Comparison of ENCODE assay signal across 20 cellular contexts in genomic region chr17:296906-297690, GRCh38. TPM values are rescaled to one million over a fixed set of nuclear protein-coding genes. Genes with fewer than 3 reads are reported as not detected.
DNase-seq lines count a peak whose midpoint lies in the region; ATAC-seq and TF ChIP-seq lines count a peak whose summit lies in the region.
"Had no signal": no experiment of that assay in that cellular context is flagged by ENCODE, and none has a peak within 500 bp of the region (broad histone marks: within the 10 kb centered on the region; RNA-seq: fewer than 3 reads in every experiment).

No MANE protein-coding gene starts in this region.

- DNase-seq in RWPE2 (ENCODE audit: low spot score) (peak; percentile 32), neural progenitor cell (ENCODE audit: low spot score) (no peak), sigmoid colon (peak; percentile 52), WERI-Rb-1 (no peak), NCI-H82 (lab: John Stamatoyannopoulos, UW) (no peak)
- no peak for DNase-seq in stimulated activated naive CD4-positive, alpha-beta T cell (lab: John Stamatoyannopoulos, UW)
- DNase-seq: CD4-positive, alpha-beta memory T cell; DMS 273 treated with DMSO at 0.1 percent for 48 hours; DND-41; MG63; NCI-H1417; NCI-H1694 treated with DMSO at 0.1 percent for 48 hours; NCI-H2081 treated with DMSO at 0.1 percent for 48 hours; NCI-H2171 treated with DMSO at 0.1 percent for 48 hours; NCI-H526; PC-3; SIG-M5 had no signal

- peak overlapping the region; percentile 60 for H3K4me3 Mint-ChIP-seq in neural progenitor cell
- H3K4me3 Mint-ChIP-seq: CD4-positive, alpha-beta memory T cell had no signal

- H3K27ac ChIP-seq in BLaER1 (0 out of 2 replicates have a peak overlapping the region, but pooled peaks have one; percentile 38), RWPE2 (ENCODE audit: poor library complexity, severe bottlenecking) (no peak overlapping the region), neural progenitor cell (no peak overlapping the region), sigmoid colon (no peak overlapping the region), WERI-Rb-1 (no peak overlapping the region)

- no peaks in the 10 kb centered on the region for H3K36me3 ChIP-seq in BLaER1
- no peaks in the 10 kb centered on the region for H3K36me3 ChIP-seq in RWPE2 (ENCODE audit: low read depth)
- no peaks in the 10 kb centered on the region for H3K36me3 ChIP-seq in neural progenitor cell
- H3K36me3 ChIP-seq in sigmoid colon, result no peaks in the 10 kb centered on the region
- H3K36me3 ChIP-seq in WERI-Rb-1, result peaks cover 6% of the 10 kb centered on the region
- H3K36me3 ChIP-seq: MG63 had no signal

- no peak for TF ChIP-seq POLR2A in sigmoid colon (IDR thresholded peaks at IDR 0.05)

- H3K4me2 ChIP-seq in BLaER1 (peak overlapping the region; percentile 91), neural progenitor cell (no peak overlapping the region)

- peaks cover 40% of the 10 kb centered on the region; the same call in 1 of the 2 replicates for H4K20me1 ChIP-seq in BLaER1
- no peaks in the 10 kb centered on the region for H4K20me1 ChIP-seq in neural progenitor cell (ENCODE audit: low read depth)

- H3K9me3 ChIP-seq in BLaER1 (no peaks in the 10 kb centered on the region), RWPE2 (ENCODE audit: severe bottlenecking) (no peaks in the 10 kb centered on the region), neural progenitor cell (ENCODE audit: low read depth) (no peaks in the 10 kb centered on the region), sigmoid colon (no peaks in the 10 kb centered on the region), WERI-Rb-1 (ENCODE audit: severe bottlenecking) (no peaks in the 10 kb centered on the region)
- H3K9me3 ChIP-seq: Caco-2, MG63 had no signal

- no peaks in the 10 kb centered on the region for H3F3A ChIP-seq in neural progenitor cell (ENCODE audit: low read depth)

- H3K9ac ChIP-seq in BLaER1 (peak overlapping the region; percentile 25), neural progenitor cell (no peak overlapping the region)

- H3K4me3 ChIP-seq in BLaER1 (no peak overlapping the region), RWPE2 (ENCODE audit: severe bottlenecking) (no peak overlapping the region), neural progenitor cell (no peak overlapping the region), sigmoid colon (no peak overlapping the region), WERI-Rb-1 (ENCODE audit: low read depth, low read length) (no peak overlapping the region)
- H3K4me3 ChIP-seq: GM12878, MG63 had no signal

- H3K27me3 ChIP-seq in BLaER1 (peaks cover 6% of the 10 kb centered on the region; the same call in 1 of the 2 replicates), RWPE2 (ENCODE audit: insufficient read depth, poor library complexity, severe bottlenecking) (no peaks in the 10 kb centered on the region), neural progenitor cell (no peaks in the 10 kb centered on the region), sigmoid colon (peaks cover 0 to 5% (median 0%) of the 10 kb centered on the region in 3 donors), WERI-Rb-1 (ENCODE audit: insufficient read depth, low read depth, severe bottlenecking) (no peaks in the 10 kb centered on the region)
- H3K27me3 ChIP-seq: MG63 had no signal

- peaks cover 79% of the 10 kb centered on the region for H3K4me1 ChIP-seq in BLaER1
- H3K4me1 ChIP-seq in RWPE2 (ENCODE audit: insufficient read depth, poor library complexity, severe bottlenecking), result no peaks in the 10 kb centered on the region
- no peaks in the 10 kb centered on the region for H3K4me1 ChIP-seq in neural progenitor cell
- H3K4me1 ChIP-seq in sigmoid colon, result peaks cover 0 to 33% (median 23%) of the 10 kb centered on the region in 4 donors
- H3K4me1 ChIP-seq: Caco-2 had no signal

- H3K27me3 Mint-ChIP-seq in neural progenitor cell (ENCODE audit: insufficient read depth, low read depth), result peaks cover 11% of the 10 kb centered on the region

- TF ChIP-seq EP300 in sigmoid colon (IDR thresholded peaks at IDR 0.05), result no peak

- no peak overlapping the region for H3K27ac Mint-ChIP-seq in neural progenitor cell

- H3K79me2 ChIP-seq in neural progenitor cell (ENCODE audit: low read depth), result no peaks in the 10 kb centered on the region

- 90 to 94% methylated on average over 23 of the region's 23 CpGs for WGBS in sigmoid colon, 2 donors

- peaks cover 46% of the 10 kb centered on the region for H3K4me1 Mint-ChIP-seq in neural progenitor cell

- H3K9me3 Mint-ChIP-seq in neural progenitor cell, result no peaks in the 10 kb centered on the region
- H3K9me3 Mint-ChIP-seq: CD4-positive, alpha-beta memory T cell had no signal

- no peak overlapping the region for H2AFZ ChIP-seq in neural progenitor cell (replicated peaks)

- TF ChIP-seq CTCF in RWPE2 (IDR thresholded peaks at IDR 0.05; ENCODE audit: poor library complexity, severe bottlenecking) (no peak), neural progenitor cell (IDR thresholded peaks at IDR 0.05) (no peak), sigmoid colon (IDR thresholded peaks at IDR 0.05) (no peak), WERI-Rb-1 (IDR thresholded peaks at IDR 0.05; ENCODE audit: low read depth, low read length) (no peak)

- no peak for ATAC-seq in RWPE2 (ENCODE audit: low read depth)
- ATAC-seq: GM12878, PC-3 had no signal

- H3K36me3 Mint-ChIP-seq in neural progenitor cell, result no peaks in the 10 kb centered on the region

- intact Hi-C loops in sigmoid colon (cut with DNase I), result no loop called here

RNA-seq across cellular contexts. Expression of gene RPH3AL, which starts 55.5 kb away (rescaled TPM):
- total RNA-seq in neural progenitor cell (ENCODE audit: low replicate concordance) (7.5 TPM in 2 replicates), sigmoid colon (10 to 100 TPM in 1 of 4 donors, 1 to 10 TPM in 3; 1.8 to 12.7 (median 3.1) TPM)
- polyA plus RNA-seq in sigmoid colon, result 10 to 100 TPM; 14.2 to 23.1 (median 15.0) TPM

Comparison
In these comparisons a context has a peak if more than half of its experiments do, and no peak if none do; other contexts are left out.
1. DNase-seq: peak in RWPE2 (single experiment) and sigmoid colon (single experiment); none in neural progenitor cell (single experiment), WERI-Rb-1 (single experiment), NCI-H82 (single experiment) and stimulated activated naive CD4-positive, alpha-beta T cell (0 of 6).